1 cellular context compared by ENCODE assay signal in the genomic region with DNA sequence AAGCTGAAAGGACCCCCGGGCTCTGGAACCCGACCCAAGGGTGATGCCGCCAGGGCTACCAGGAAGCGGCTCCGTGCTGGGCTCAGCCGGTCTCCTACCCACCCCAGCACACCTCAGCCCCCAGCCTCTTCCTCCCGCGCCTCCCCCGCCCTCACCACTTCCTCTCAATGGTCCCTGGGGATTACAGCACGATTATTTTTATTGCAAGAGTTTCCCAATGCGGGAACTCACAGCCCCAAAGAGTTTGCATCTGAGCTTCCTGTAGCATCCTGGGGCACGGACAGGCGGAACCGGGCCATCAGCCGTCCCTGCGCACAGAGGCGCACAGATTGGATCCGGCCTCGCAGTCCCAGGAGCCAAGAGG.
TF ChIP-seq lines count a peak whose summit lies in the region.

No MANE protein-coding gene starts in this region.

TF ChIP-seq in K562, 482 proteins besides CTCF, POLR2A, EP300 and RAD21:
- TF ChIP-seq, protein P1, sequence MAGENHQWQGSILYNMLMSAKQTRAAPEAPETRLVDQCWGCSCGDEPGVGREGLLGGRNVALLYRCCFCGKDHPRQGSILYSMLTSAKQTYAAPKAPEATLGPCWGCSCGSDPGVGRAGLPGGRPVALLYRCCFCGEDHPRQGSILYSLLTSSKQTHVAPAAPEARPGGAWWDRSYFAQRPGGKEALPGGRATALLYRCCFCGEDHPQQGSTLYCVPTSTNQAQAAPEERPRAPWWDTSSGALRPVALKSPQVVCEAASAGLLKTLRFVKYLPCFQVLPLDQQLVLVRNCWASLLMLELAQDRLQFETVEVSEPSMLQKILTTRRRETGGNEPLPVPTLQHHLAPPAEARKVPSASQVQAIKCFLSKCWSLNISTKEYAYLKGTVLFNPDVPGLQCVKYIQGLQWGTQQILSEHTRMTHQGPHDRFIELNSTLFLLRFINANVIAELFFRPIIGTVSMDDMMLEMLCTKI (IDR thresholded peaks at IDR 0.05; ENCODE audit: partially characterized antibody), result no peak
- TF ChIP-seq NBN (IDR thresholded peaks at IDR 0.05; ENCODE audit: low read depth), result no peak
- TF ChIP-seq TGIF2 (CRISPR knock-in tag; IDR thresholded peaks at IDR 0.05), result no peak
- TF ChIP-seq, protein P2, sequence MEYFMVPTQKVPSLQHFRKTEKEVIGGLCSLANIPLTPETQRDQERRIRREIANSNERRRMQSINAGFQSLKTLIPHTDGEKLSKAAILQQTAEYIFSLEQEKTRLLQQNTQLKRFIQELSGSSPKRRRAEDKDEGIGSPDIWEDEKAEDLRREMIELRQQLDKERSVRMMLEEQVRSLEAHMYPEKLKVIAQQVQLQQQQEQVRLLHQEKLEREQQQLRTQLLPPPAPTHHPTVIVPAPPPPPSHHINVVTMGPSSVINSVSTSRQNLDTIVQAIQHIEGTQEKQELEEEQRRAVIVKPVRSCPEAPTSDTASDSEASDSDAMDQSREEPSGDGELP (CRISPR knock-in tag; IDR thresholded peaks at IDR 0.05; ENCODE audit: borderline replicate concordance), result no peak
- no peak for TF ChIP-seq ZKSCAN1 (IDR thresholded peaks at IDR 0.05; ENCODE audit: low read depth, low read length)
- TF ChIP-seq HDAC1 (IDR thresholded peaks at IDR 0.05), result no peak
- TF ChIP-seq NELFE (IDR thresholded peaks at IDR 0.05; ENCODE audit: insufficient read depth, insufficient read length), result no peak
- TF ChIP-seq EZH2 (IDR thresholded peaks at IDR 0.05; ENCODE audit: borderline replicate concordance, low read depth, low read length), result peak; percentile 28; the same call in 1 of the 2 replicates
- TF ChIP-seq, protein P3, sequence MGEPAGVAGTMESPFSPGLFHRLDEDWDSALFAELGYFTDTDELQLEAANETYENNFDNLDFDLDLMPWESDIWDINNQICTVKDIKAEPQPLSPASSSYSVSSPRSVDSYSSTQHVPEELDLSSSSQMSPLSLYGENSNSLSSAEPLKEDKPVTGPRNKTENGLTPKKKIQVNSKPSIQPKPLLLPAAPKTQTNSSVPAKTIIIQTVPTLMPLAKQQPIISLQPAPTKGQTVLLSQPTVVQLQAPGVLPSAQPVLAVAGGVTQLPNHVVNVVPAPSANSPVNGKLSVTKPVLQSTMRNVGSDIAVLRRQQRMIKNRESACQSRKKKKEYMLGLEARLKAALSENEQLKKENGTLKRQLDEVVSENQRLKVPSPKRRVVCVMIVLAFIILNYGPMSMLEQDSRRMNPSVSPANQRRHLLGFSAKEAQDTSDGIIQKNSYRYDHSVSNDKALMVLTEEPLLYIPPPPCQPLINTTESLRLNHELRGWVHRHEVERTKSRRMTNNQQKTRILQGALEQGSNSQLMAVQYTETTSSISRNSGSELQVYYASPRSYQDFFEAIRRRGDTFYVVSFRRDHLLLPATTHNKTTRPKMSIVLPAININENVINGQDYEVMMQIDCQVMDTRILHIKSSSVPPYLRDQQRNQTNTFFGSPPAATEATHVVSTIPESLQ (CRISPR knock-in tag; IDR thresholded peaks at IDR 0.05), result no peak
- no peak for TF ChIP-seq KDM4B (IDR thresholded peaks at IDR 0.05; ENCODE audit: borderline replicate concordance in 2 of 2, low read depth in 1 of 2)
- TF ChIP-seq ZNF444 (CRISPR knock-in tag; IDR thresholded peaks at IDR 0.05), result no peak
- no peak for TF ChIP-seq NFATC3 (IDR thresholded peaks at IDR 0.05)
- peak; percentile 37; the same call in 1 of the 2 replicates for TF ChIP-seq EGR1 (conservative IDR thresholded peaks at IDR 0.05)
- TF ChIP-seq SAFB (IDR thresholded peaks at IDR 0.05; ENCODE audit: borderline replicate concordance, low read depth, low read length), result no peak
- TF ChIP-seq ZBTB17 (CRISPR knock-in tag; IDR thresholded peaks at IDR 0.05), result no peak
- TF ChIP-seq SPI1 (IDR thresholded peaks at IDR 0.05; ENCODE audit: borderline replicate concordance, low read depth, low read length), result peak; percentile 32; the same call in 1 of the 2 replicates
- 0 out of 2 replicates have a peak, but pooled peaks have one; percentile 20 for TF ChIP-seq GABPA (tag; conservative IDR thresholded peaks at IDR 0.05; ENCODE audit: low read depth)
